21 cellular contexts compared by ENCODE assay signal in genomic region chr1:90412563-90412962, GRCh38.
"Had no signal": no experiment of that assay in that cellular context is flagged by ENCODE, and none has a peak within 500 bp of the region (broad histone marks: within the 10 kb centered on the region; RNA-seq: fewer than 3 reads in every experiment).

No MANE protein-coding gene starts in this region.

- H3K36me3 ChIP-seq: MG63 had no signal

- H3K4me1 Mint-ChIP-seq: T-cell had no signal

- DNase-seq: KBM-7, MG63, NCI-H1092, NCI-H1105 treated with DMSO at 0.1 percent for 48 hours, NCI-H1417 treated with DMSO at 0.1 percent for 48 hours, NCI-H187, NCI-H2029, NCI-H2081 treated with DMSO at 0.1 percent for 48 hours, NCI-H2171, NCI-H226, NCI-H446, NCI-H510A, NCI-H524 treated with DMSO at 0.1 percent for 48 hours, NCI-H69, NCI-H774, PC-3, SHP77, SW 1271, T-cell had no signal

- H3K27ac ChIP-seq: RWPE1 had no signal

- H3K4me3 Mint-ChIP-seq: T-cell had no signal

- H3K4me3 ChIP-seq: MG63 had no signal

- H3K36me3 Mint-ChIP-seq: T-cell had no signal

- H3K27me3 ChIP-seq: MG63 had no signal

- ATAC-seq: Panc1, PC-3, T-cell had no signal

- H3K27ac Mint-ChIP-seq: T-cell had no signal
